ENCODE assay signal across 29 cellular contexts in genomic region chr6:43147289-43147688, GRCh38.
"Had no signal": no experiment of that assay in that cellular context is flagged by ENCODE, and none has a peak within 500 bp of the region (broad histone marks: within the 10 kb centered on the region; RNA-seq: fewer than 3 reads in every experiment).

No MANE protein-coding gene starts in this region.

- DNase-seq: activated B cell treated with CpG ODN at 0.5 μM for 24 hours; activated CD4-positive, alpha-beta T cell treated with anti-CD3 and anti-CD28 coated beads, Interleukin-2, amount 50 U/mL, for 1 hour; activated CD8-positive, alpha-beta memory T cell treated with anti-CD3 and anti-CD28 coated beads, Interleukin-2, amount 10 ng/mL, durations not matched to agents 7 days and 5 days; activated CD8-positive, alpha-beta T cell treated with anti-CD3 and anti-CD28 coated beads, Interleukin-2, amount 10 ng/mL, durations not matched to agents 7 days and 5 days; activated effector memory CD4-positive, alpha-beta T cell treated with anti-CD3 and anti-CD28 coated beads, Interleukin-2, amount 50 U/mL, for 16 hours; activated naive CD4-positive, alpha-beta T cell treated with anti-CD3 and anti-CD28 coated beads for 36 hours; activated naive CD8-positive, alpha-beta T cell treated with anti-CD3 and anti-CD28 coated beads for 36 hours; activated T-cell treated with anti-CD3 and anti-CD28 coated beads for 4 hours; adrenal gland; aorta; cerebellar nuclear complex; effector memory CD8-positive, alpha-beta T cell; foreskin melanocyte; glutamatergic neuron; mammary epithelial cell; naive B cell; pancreas; stimulated activated CD4-positive, alpha-beta T cell treated with anti-CD3 and anti-CD28 coated beads, Interleukin-2, amount 100 ng/mL, for 48 hours; stimulated activated naive CD8-positive, alpha-beta T cell treated with anti-CD3 and anti-CD28 coated beads, Interleukin-15, Interleukin-2, amounts not matched to agents 100 U/mL and 50 U/mL, for 24 hours; T-helper 2 cell; upper lobe of left lung had no signal

- H3K4me2 ChIP-seq: hepatocyte had no signal

- H3K4me3 Mint-ChIP-seq: activated B cell treated with CpG ODN at 0.5 μM for 24 hours; activated CD8-positive, alpha-beta memory T cell treated with anti-CD3 and anti-CD28 coated beads, Interleukin-2, amount 10 ng/mL, durations not matched to agents 7 days and 5 days; activated CD8-positive, alpha-beta T cell treated with anti-CD3 and anti-CD28 coated beads, Interleukin-2, amount 10 ng/mL, durations not matched to agents 7 days and 5 days; activated naive CD4-positive, alpha-beta T cell treated with anti-CD3 and anti-CD28 coated beads for 36 hours; activated naive CD8-positive, alpha-beta T cell treated with anti-CD3 and anti-CD28 coated beads for 36 hours; brain; effector memory CD8-positive, alpha-beta T cell; naive B cell had no signal

- FAIRE-seq: pancreas had no signal

- H3K36me3 Mint-ChIP-seq: activated CD8-positive, alpha-beta memory T cell treated with anti-CD3 and anti-CD28 coated beads, Interleukin-2, amount 10 ng/mL, durations not matched to agents 7 days and 5 days; activated naive CD8-positive, alpha-beta T cell treated with anti-CD3 and anti-CD28 coated beads for 36 hours; naive B cell had no signal

- H3K4me3 ChIP-seq: adrenal gland, cardiac muscle cell, coronary artery, esophagus muscularis mucosa, hepatocyte, pancreas, right atrium auricular region, thoracic aorta, upper lobe of left lung, vagina had no signal

- H3K27ac ChIP-seq: adrenal gland, cardiac muscle cell, coronary artery, esophagus muscularis mucosa, hepatocyte, pancreas, right atrium auricular region, thoracic aorta, upper lobe of left lung, vagina had no signal

- H3K27ac Mint-ChIP-seq: activated B cell treated with CpG ODN at 0.5 μM for 24 hours; activated CD8-positive, alpha-beta memory T cell treated with anti-CD3 and anti-CD28 coated beads, Interleukin-2, amount 10 ng/mL, durations not matched to agents 7 days and 5 days; activated CD8-positive, alpha-beta T cell treated with anti-CD3 and anti-CD28 coated beads, Interleukin-2, amount 10 ng/mL, durations not matched to agents 7 days and 5 days; activated naive CD4-positive, alpha-beta T cell treated with anti-CD3 and anti-CD28 coated beads for 36 hours; activated naive CD8-positive, alpha-beta T cell treated with anti-CD3 and anti-CD28 coated beads for 36 hours had no signal

- H3K27me3 ChIP-seq: adrenal gland, cardiac muscle cell, esophagus muscularis mucosa, hepatocyte, pancreas, right atrium auricular region, upper lobe of left lung, vagina had no signal

- H2AFZ ChIP-seq: hepatocyte had no signal

- H3K36me3 ChIP-seq: adrenal gland, esophagus muscularis mucosa, pancreas, right atrium auricular region, thoracic aorta had no signal

- H3K79me2 ChIP-seq: hepatocyte had no signal

- H3K9me3 ChIP-seq: adrenal gland, esophagus muscularis mucosa, pancreas, right atrium auricular region, thoracic aorta, upper lobe of left lung, vagina had no signal

- H3K9me3 Mint-ChIP-seq: activated B cell treated with CpG ODN at 0.5 μM for 24 hours; activated naive CD4-positive, alpha-beta T cell treated with anti-CD3 and anti-CD28 coated beads for 36 hours; activated naive CD8-positive, alpha-beta T cell treated with anti-CD3 and anti-CD28 coated beads for 36 hours; brain; effector memory CD8-positive, alpha-beta T cell; naive B cell had no signal

- H3K27me3 Mint-ChIP-seq: activated naive CD8-positive, alpha-beta T cell treated with anti-CD3 and anti-CD28 coated beads for 36 hours; brain; naive B cell had no signal
